18 cellular contexts compared by ENCODE assay signal in genomic region chr22:38710866-38711265, GRCh38. TPM values are rescaled to one million over a fixed set of nuclear protein-coding genes. Genes with fewer than 3 reads are reported as not detected.
DNase-seq lines count a peak whose midpoint lies in the region; ATAC-seq, FAIRE-seq and TF ChIP-seq lines count a peak whose summit lies in the region.
"Had no signal": no experiment of that assay in that cellular context is flagged by ENCODE, and none has a peak within 500 bp of the region (broad histone marks: within the 10 kb centered on the region; RNA-seq: fewer than 3 reads in every experiment).

No MANE protein-coding gene starts in this region.

- H3F3A ChIP-seq in PC-3 (ENCODE audit: low read length, unreplicated experiment) = no peaks in the 10 kb centered on the region

- POLR2A ChIA-PET in PC-3 (lab: Charles Lee; ENCODE audit: unreplicated experiment) = no interaction called here
- POLR2A ChIA-PET in K562 (lab: Yijun Ruan, JAX) = no interaction called here
- POLR2A ChIA-PET in activated CD8-positive, alpha-beta T cell treated with anti-CD3 and anti-CD28 coated beads for 36 hours (lab: Charles Lee) = interaction anchor here (41.0 kb wide), 1 partner anchor 31 kb away, joined by 905 read pairs; the partner anchor contains the start of gene SUN2

- peaks cover 100% of the 10 kb centered on the region for H3K79me2 ChIP-seq in PC-3 (ENCODE audit: low read length)
- peaks cover 99% of the 10 kb centered on the region for H3K79me2 ChIP-seq in K562 (ENCODE audit: control insufficient read depth, insufficient read depth, low read length)

- no peak for FAIRE-seq in K562 (lab: Jason Lieb, UNC)

- no peak overlapping the region for H3K27ac ChIP-seq in PC-3 (ENCODE audit: low read length)
- H3K27ac ChIP-seq in K562 (ENCODE audit: extremely low read depth, low read depth, low read length) = no peak overlapping the region
- no peak overlapping the region for H3K27ac ChIP-seq in left lung
- H3K27ac ChIP-seq: 22Rv1, GM23248 had no signal

- H4K20me1 ChIP-seq in PC-3 (ENCODE audit: low read length) (peaks cover 60% of the 10 kb centered on the region), K562 (replicated peaks; ENCODE audit: control insufficient read depth, insufficient read depth, low read length) (peaks cover 52% of the 10 kb centered on the region)

- TF ChIP-seq EP300 in K562 (IDR thresholded peaks at IDR 0.05; ENCODE audit: low read length) = no peak

- H3K36me3 Mint-ChIP-seq in T-helper 2 cell treated with Interferon-gamma antibody and Interleukin-4, amounts not matched to agents 5 μg/mL and 100 μg/mL, for 36 hours (ENCODE audit: low read depth) = peaks cover 43% of the 10 kb centered on the region
- H3K36me3 Mint-ChIP-seq in naive B cell = peaks cover 8 to 18% of the 10 kb centered on the region in 2 donors
- H3K36me3 Mint-ChIP-seq in activated CD8-positive, alpha-beta T cell treated with anti-CD3 and anti-CD28 coated beads for 36 hours (ENCODE audit: low read depth) = peaks cover 44% of the 10 kb centered on the region

- TF ChIP-seq POLR2A in K562 (conservative IDR thresholded peaks at IDR 0.05) = no peak

- H3K27me3 ChIP-seq in PC-3 (ENCODE audit: low read length) (no peaks in the 10 kb centered on the region), K562 (ENCODE audit: control insufficient read depth in 2 of 2, insufficient read depth in 2 of 2, low read length in 2 of 2) (no peaks in the 10 kb centered on the region), left lung (no peaks in the 10 kb centered on the region)

- no peaks in the 10 kb centered on the region for H3K9me3 ChIP-seq in PC-3 (ENCODE audit: low read length)
- no peaks in the 10 kb centered on the region for H3K9me3 ChIP-seq in K562 (replicated peaks; ENCODE audit: control insufficient read depth, insufficient read depth, low read depth, low read length)
- no peaks in the 10 kb centered on the region for H3K9me3 ChIP-seq in left lung
- H3K9me3 ChIP-seq: HAP-1 had no signal

- DNase-seq in T-helper 2 cell treated with Interferon-gamma antibody and Interleukin-4, amounts not matched to agents 5 μg/mL and 100 μg/mL, for 36 hours (ENCODE audit: low spot score) = no peak
- no peak for DNase-seq in T-helper 2 cell
- peak; percentile 45 for DNase-seq in PC-3
- DNase-seq in K562 (ENCODE audit: extremely low read depth in 1 of 4, low spot score in 3 of 4) = no peak
- DNase-seq in naive B cell = no peak
- DNase-seq in NOMO-1 treated with DMSO at 0.1 percent for 48 hours (lab: John Stamatoyannopoulos, UW; ENCODE audit: unreplicated experiment) = no peak
- DNase-seq in left lung = no peak
- DNase-seq in activated CD8-positive, alpha-beta T cell treated with anti-CD3 and anti-CD28 coated beads for 36 hours = no peak
- DNase-seq: COR-L47; DMS 273 treated with DMSO at 0.1 percent for 48 hours; DND-41; GM23248; NCI-H1694 treated with DMSO at 0.1 percent for 48 hours; NCI-H748 treated with DMSO at 0.1 percent for 48 hours; NK-92 treated with Interleukin-12 subunit alpha and Interleukin-12 subunit beta, amount 100 ng/mL, for 24 hours; SHP77 had no signal

- no peak overlapping the region for H3K4me3 Mint-ChIP-seq in T-helper 2 cell treated with Interferon-gamma antibody and Interleukin-4, amounts not matched to agents 5 μg/mL and 100 μg/mL, for 36 hours
- H3K4me3 Mint-ChIP-seq in naive B cell = peak overlapping the region in 1 of 8 donors; percentile 2
- H3K4me3 Mint-ChIP-seq in activated CD8-positive, alpha-beta T cell treated with anti-CD3 and anti-CD28 coated beads for 36 hours = no peak overlapping the region

- ATAC-seq in PC-3 (no peak), K562 (no peak), naive B cell (ENCODE audit: low read depth in 2 of 2) (no peak), left lung (no peak)
- no peak for ATAC-seq in activated CD8-positive, alpha-beta T cell treated with anti-CD3 and anti-CD28 coated beads for 36 hours

- 85% methylated on average over 2 of the region's 3 CpGs for WGBS in K562 (ENCODE audit: insufficient coverage, low coverage, missing lambda C conversion rate)

- BruUV-seq in PC-3 (replicated peaks; lab: Mats Ljungman, UMichigan) (no TSS peak), K562 (replicated peaks; lab: Mats Ljungman, UMichigan) (no TSS peak)

- H3K4me3 ChIP-seq in PC-3 (ENCODE audit: low read length) (no peak overlapping the region), K562 (no peak overlapping the region), left lung (no peak overlapping the region)
- H3K4me3 ChIP-seq: GM23248, HAP-1 had no signal

- CTCF ChIA-PET in PC-3 (lab: Charles Lee) (no interaction called here), K562 (lab: Yijun Ruan, JAX; ENCODE audit: low intra/inter-chr PET ratio) (no interaction called here)
- CTCF ChIA-PET in activated CD8-positive, alpha-beta T cell treated with anti-CD3 and anti-CD28 coated beads for 36 hours (lab: Charles Lee) = interaction anchor here (2.0 kb wide), 1 partner anchor 14 kb away, joined by 7 read pairs; no protein-coding TSS in a partner anchor

- H3K4me1 ChIP-seq in PC-3 (ENCODE audit: insufficient read depth, low read length) (peaks cover 28% of the 10 kb centered on the region), K562 (replicated peaks in 1 of 2; ENCODE audit: control insufficient read depth in 2 of 2, insufficient read depth in 2 of 2, low read length in 2 of 2) (peaks cover 47 to 59% of the 10 kb centered on the region in 2 experiments; a peak in 4 of 5 replicates), left lung (peaks cover 12 to 84% of the 10 kb centered on the region in 2 donors)

- intact Hi-C loops in PC-3 (cut with micrococcal nuclease) = no loop called here
- intact Hi-C loops in K562 (cut with micrococcal nuclease) = no loop called here
- intact Hi-C loops in left lung (cut with DNase I) = no loop called here
- intact Hi-C loops in activated CD8-positive, alpha-beta T cell treated with anti-CD3 and anti-CD28 coated beads for 36 hours (cut with micrococcal nuclease) = no loop called here

- peak overlapping the region; percentile 27 for H3K27ac Mint-ChIP-seq in T-helper 2 cell treated with Interferon-gamma antibody and Interleukin-4, amounts not matched to agents 5 μg/mL and 100 μg/mL, for 36 hours
- H3K27ac Mint-ChIP-seq in naive B cell = peak overlapping the region; percentile 47 to 95 (median 82)
- H3K27ac Mint-ChIP-seq in activated CD8-positive, alpha-beta T cell treated with anti-CD3 and anti-CD28 coated beads for 36 hours = no peak overlapping the region

- in situ Hi-C loops in K562 (cut with MboI) = no loop called here

- no peak overlapping the region for H2AFZ ChIP-seq in PC-3 (ENCODE audit: low read length)
- H2AFZ ChIP-seq in K562 (ENCODE audit: low read depth, low read length) = no peak overlapping the region
- H2AFZ ChIP-seq: GM23248 had no signal

- peaks cover 1% of the 10 kb centered on the region for H3K9me1 ChIP-seq in K562 (ENCODE audit: control insufficient read depth, insufficient read depth, low read length)

- H3K9ac ChIP-seq in PC-3 (ENCODE audit: low read length) (no peak overlapping the region), K562 (ENCODE audit: insufficient read depth in 1 of 2, low read depth in 2 of 2, low read length in 2 of 2) (no peak overlapping the region)
- H3K9ac ChIP-seq: GM23248 had no signal

- peaks cover 57% of the 10 kb centered on the region for H3K4me1 Mint-ChIP-seq in T-helper 2 cell treated with Interferon-gamma antibody and Interleukin-4, amounts not matched to agents 5 μg/mL and 100 μg/mL, for 36 hours (ENCODE audit: low read depth)
- H3K4me1 Mint-ChIP-seq in naive B cell = peaks cover 81 to 89% (median 86%) of the 10 kb centered on the region in 3 donors
- H3K4me1 Mint-ChIP-seq in activated CD8-positive, alpha-beta T cell treated with anti-CD3 and anti-CD28 coated beads for 36 hours (ENCODE audit: low read depth) = peaks cover 57% of the 10 kb centered on the region

- H3K4me2 ChIP-seq in PC-3 (ENCODE audit: low read length) = no peak overlapping the region
- H3K4me2 ChIP-seq in K562 (ENCODE audit: insufficient read depth, low read length) = 0 out of 2 replicates have a peak overlapping the region, but pooled peaks have one; percentile 41

- TF ChIP-seq RAD21 in K562 (CRISPR knock-in tag; conservative IDR thresholded peaks at IDR 0.05 in 1 of 2, IDR thresholded peaks at IDR 0.05 in 1 of 2) = no peak

- no peaks in the 10 kb centered on the region for H3K27me3 Mint-ChIP-seq in T-helper 2 cell treated with Interferon-gamma antibody and Interleukin-4, amounts not matched to agents 5 μg/mL and 100 μg/mL, for 36 hours (ENCODE audit: low read depth)
- H3K27me3 Mint-ChIP-seq in naive B cell = no peaks in the 10 kb centered on the region
- no peaks in the 10 kb centered on the region for H3K27me3 Mint-ChIP-seq in activated CD8-positive, alpha-beta T cell treated with anti-CD3 and anti-CD28 coated beads for 36 hours

- no peaks in the 10 kb centered on the region for H3K9me2 ChIP-seq in PC-3 (replicated peaks; ENCODE audit: low read length)

- no peaks in the 10 kb centered on the region for H3K9me3 Mint-ChIP-seq in T-helper 2 cell treated with Interferon-gamma antibody and Interleukin-4, amounts not matched to agents 5 μg/mL and 100 μg/mL, for 36 hours
- no peaks in the 10 kb centered on the region for H3K9me3 Mint-ChIP-seq in naive B cell
- no peaks in the 10 kb centered on the region for H3K9me3 Mint-ChIP-seq in activated CD8-positive, alpha-beta T cell treated with anti-CD3 and anti-CD28 coated beads for 36 hours

- H3K36me3 ChIP-seq in PC-3 (ENCODE audit: low read depth, low read length) (0 out of 2 replicates have a peak, but pooled peaks cover 3% of the 10 kb centered on the region), K562 (ENCODE audit: control insufficient read depth, insufficient read depth, low read length) (peaks cover 50% of the 10 kb centered on the region; the same call in 2 of the 3 replicates), left lung (peaks cover 0 to 19% of the 10 kb centered on the region in 2 donors)

- TF ChIP-seq CTCF in PC-3 (conservative IDR thresholded peaks at IDR 0.05; ENCODE audit: low read depth, low read length) (no peak), K562 (IDR thresholded peaks at IDR 0.05 in 2 of 3, conservative IDR thresholded peaks at IDR 0.05 in 1 of 3; ENCODE audit: insufficient read depth in 2 of 3, low read depth in 1 of 3, low read length in 3 of 3) (no peak), left lung (IDR thresholded peaks at IDR 0.05) (no peak)
- TF ChIP-seq CTCF in activated CD8-positive, alpha-beta T cell treated with anti-CD3 and anti-CD28 coated beads for 36 hours (IDR thresholded peaks at IDR 0.05) = no peak

RNA-seq across cellular contexts. Expression of gene GTPBP1, which starts 5.1 kb away (rescaled TPM):
- total RNA-seq in PC-3 (2014; rRNA removed) (28.2 and 29.6 TPM in 2 replicates), K562 (2014; rRNA removed) (24.4 and 25.0 TPM in 2 replicates), K562 (2014; rRNA removed; fragmentation: Illumina TruSeq; extraction: Trizol) (14.5 and 17.5 TPM in 2 replicates), K562 (2015; rRNA removed; fragmentation: Illumina TruSeq; extraction: Trizol) (15.9 and 16.0 TPM in 2 replicates), K562 (2021) (43.0 and 53.2 TPM in 2 replicates), left lung (10 to 100 TPM; 45.7 to 51.0 TPM)
- 178 and 289 TPM in 2 replicates for total RNA-seq in K562 (2011; cell fraction: chromatin; rRNA removed; ENCODE audit: low replicate concordance)
- total RNA-seq in K562 (2011; cell fraction: nucleolus; rRNA removed) = 122 and 125 TPM in 2 replicates
- 108 and 125 TPM in 2 replicates for total RNA-seq in K562 (2011; cell fraction: nucleoplasm; rRNA removed)
- polyA plus RNA-seq in K562 (2011; rRNA removed) (23.3 and 38.4 TPM in 2 replicates), K562 (2014; fragmentation: Illumina TruSeq; extraction: Trizol) (30.6 and 38.6 TPM in 2 replicates), K562 (2014; fragmentation: Nextera tagmentation; extraction: Ambion mirVana) (under 1 TPM; 0.83 to 0.95 TPM), K562 (2014; rRNA removed) (30.9 and 32.6 TPM in 2 replicates), naive B cell (ENCODE audit: low read depth in 6 of 6) (10 to 100 TPM; 21.2 to 41.2 (median 33.3) TPM)
- polyA plus RNA-seq in K562 (2011; cell fraction: cytosol; rRNA removed) = 17.9 and 20.7 TPM in 2 replicates
- polyA plus RNA-seq in K562 (2011; cell fraction: nucleus; rRNA removed) = 79.8 and 120 TPM in 2 replicates
- polyA plus RNA-seq in K562 (2012) = 22.5 and 29.8 TPM in 2 replicates
- polyA minus RNA-seq in K562 (2011; rRNA and poly(A)+ RNA removed) = 57.9 and 59.7 TPM in 2 replicates
- polyA minus RNA-seq in K562 (2011; cell fraction: cytosol; rRNA and poly(A)+ RNA removed) = 24.3 and 38.6 TPM in 2 replicates
- polyA minus RNA-seq in K562 (2011; cell fraction: nucleus; rRNA and poly(A)+ RNA removed) = 57.2 and 62.2 TPM in 2 replicates
- total RNA-seq in activated CD8-positive, alpha-beta T cell treated with anti-CD3 and anti-CD28 coated beads for 36 hours = 10 to 100 TPM; 93.3 to 97.6 TPM

RNA-seq across cellular contexts. Expression of gene JOSD1, which starts 10.1 kb away (rescaled TPM):
- total RNA-seq in PC-3 (2014; rRNA removed) = 37.5 and 40.3 TPM in 2 replicates
- total RNA-seq in K562 (2011; cell fraction: chromatin; rRNA removed; ENCODE audit: low replicate concordance) = 36.0 and 46.4 TPM in 2 replicates
- 31.5 and 32.4 TPM in 2 replicates for total RNA-seq in K562 (2011; cell fraction: nucleolus; rRNA removed)
- 31.9 and 36.6 TPM in 2 replicates for total RNA-seq in K562 (2011; cell fraction: nucleoplasm; rRNA removed)
- 28.0 and 33.9 TPM in 2 replicates for total RNA-seq in K562 (2014; rRNA removed)
- total RNA-seq in K562 (2014; rRNA removed; fragmentation: Illumina TruSeq; extraction: Trizol) = 30.0 and 30.4 TPM in 2 replicates
- total RNA-seq in K562 (2015; rRNA removed; fragmentation: Illumina TruSeq; extraction: Trizol) = 26.0 and 26.7 TPM in 2 replicates
- 36.7 and 39.1 TPM in 2 replicates for total RNA-seq in K562 (2021)
- polyA plus RNA-seq in K562 (2011; rRNA removed) = 31.6 and 31.8 TPM in 2 replicates
- 34.7 and 36.9 TPM in 2 replicates for polyA plus RNA-seq in K562 (2011; cell fraction: cytosol; rRNA removed)
- polyA plus RNA-seq in K562 (2011; cell fraction: nucleus; rRNA removed) = 35.2 and 39.9 TPM in 2 replicates
- 25.7 and 27.9 TPM in 2 replicates for polyA plus RNA-seq in K562 (2012)
- polyA plus RNA-seq in K562 (2014; fragmentation: Illumina TruSeq; extraction: Trizol) = 33.0 and 34.1 TPM in 2 replicates
- 1 to 10 TPM; 8.9 to 9.5 TPM for polyA plus RNA-seq in K562 (2014; fragmentation: Nextera tagmentation; extraction: Ambion mirVana)
- 30.4 and 30.7 TPM in 2 replicates for polyA plus RNA-seq in K562 (2014; rRNA removed)
- polyA minus RNA-seq in K562 (2011; rRNA and poly(A)+ RNA removed) = 19.3 and 25.4 TPM in 2 replicates
- polyA minus RNA-seq in K562 (2011; cell fraction: cytosol; rRNA and poly(A)+ RNA removed) = 19.6 and 27.1 TPM in 2 replicates
- 9.8 and 16.9 TPM in 2 replicates for polyA minus RNA-seq in K562 (2011; cell fraction: nucleus; rRNA and poly(A)+ RNA removed)
- 10 to 100 TPM in 3 of 6 donors, 1 to 10 TPM in 3; 8.2 to 12.1 (median 9.7) TPM for polyA plus RNA-seq in naive B cell (ENCODE audit: low read depth in 6 of 6)
- 10 to 100 TPM; 55.6 to 57.3 TPM for total RNA-seq in left lung
- total RNA-seq in activated CD8-positive, alpha-beta T cell treated with anti-CD3 and anti-CD28 coated beads for 36 hours = 10 to 100 TPM; 84.7 to 88.1 TPM

RNA-seq across cellular contexts. Expression of gene TOMM22, which starts 29.1 kb away (rescaled TPM):
- 68.7 and 82.3 TPM in 2 replicates for total RNA-seq in PC-3 (2014; rRNA removed)
- total RNA-seq in K562 (2011; cell fraction: chromatin; rRNA removed; ENCODE audit: low replicate concordance) = 7.9 and 9.6 TPM in 2 replicates
- total RNA-seq in K562 (2011; cell fraction: nucleolus; rRNA removed) = 13.2 and 14.2 TPM in 2 replicates
- 17.9 and 24.1 TPM in 2 replicates for total RNA-seq in K562 (2011; cell fraction: nucleoplasm; rRNA removed)
- 73.8 and 92.1 TPM in 2 replicates for total RNA-seq in K562 (2014; rRNA removed)
- total RNA-seq in K562 (2014; rRNA removed; fragmentation: Illumina TruSeq; extraction: Trizol) = 78.6 and 87.9 TPM in 2 replicates
- total RNA-seq in K562 (2015; rRNA removed; fragmentation: Illumina TruSeq; extraction: Trizol) = 76.2 and 82.8 TPM in 2 replicates
- 101 and 108 TPM in 2 replicates for total RNA-seq in K562 (2021)
- 46.9 and 49.6 TPM in 2 replicates for polyA plus RNA-seq in K562 (2011; rRNA removed)
- polyA plus RNA-seq in K562 (2011; cell fraction: cytosol; rRNA removed) = 26.6 and 63.0 TPM in 2 replicates
- 11.8 and 22.9 TPM in 2 replicates for polyA plus RNA-seq in K562 (2011; cell fraction: nucleus; rRNA removed)
- polyA plus RNA-seq in K562 (2012) = 35.2 and 85.7 TPM in 2 replicates
- 97.6 and 101 TPM in 2 replicates for polyA plus RNA-seq in K562 (2014; fragmentation: Illumina TruSeq; extraction: Trizol)
- polyA plus RNA-seq in K562 (2014; fragmentation: Nextera tagmentation; extraction: Ambion mirVana) = 10 to 100 TPM; 25.8 to 36.3 TPM
- polyA plus RNA-seq in K562 (2014; rRNA removed) = 58.3 and 59.8 TPM in 2 replicates
- 32.7 and 35.9 TPM in 2 replicates for polyA minus RNA-seq in K562 (2011; rRNA and poly(A)+ RNA removed)
- polyA minus RNA-seq in K562 (2011; cell fraction: cytosol; rRNA and poly(A)+ RNA removed) = 19.9 and 33.9 TPM in 2 replicates
- 4.8 and 9.8 TPM in 2 replicates for polyA minus RNA-seq in K562 (2011; cell fraction: nucleus; rRNA and poly(A)+ RNA removed)
- 10 to 100 TPM; 59.6 to 78.7 (median 71.0) TPM for polyA plus RNA-seq in naive B cell (ENCODE audit: low read depth in 6 of 6)
- total RNA-seq in left lung = 10 to 100 TPM; 54.3 to 67.0 TPM
- 100 to 1,000 TPM; 155 to 158 TPM for total RNA-seq in activated CD8-positive, alpha-beta T cell treated with anti-CD3 and anti-CD28 coated beads for 36 hours

RNA-seq across cellular contexts. Expression of gene SUN2, which starts 44.9 kb away (rescaled TPM):
- total RNA-seq in PC-3 (2014; rRNA removed) (54.0 and 55.5 TPM in 2 replicates), K562 (2014; rRNA removed) (31.0 and 42.6 TPM in 2 replicates), K562 (2014; rRNA removed; fragmentation: Illumina TruSeq; extraction: Trizol) (5.2 and 7.1 TPM in 2 replicates), K562 (2015; rRNA removed; fragmentation: Illumina TruSeq; extraction: Trizol) (18.2 and 19.5 TPM in 2 replicates), K562 (2021) (37.2 and 38.8 TPM in 2 replicates), left lung (100 to 1,000 TPM in 1 of 2 donors, 10 to 100 TPM in 1; 99.3 to 174 TPM)
- 38.9 and 115 TPM in 2 replicates for total RNA-seq in K562 (2011; cell fraction: chromatin; rRNA removed; ENCODE audit: low replicate concordance)
- total RNA-seq in K562 (2011; cell fraction: nucleolus; rRNA removed) = 125 TPM in 2 replicates
- total RNA-seq in K562 (2011; cell fraction: nucleoplasm; rRNA removed) = 65.3 and 80.1 TPM in 2 replicates
- polyA plus RNA-seq in K562 (2011; rRNA removed) (16.7 and 26.9 TPM in 2 replicates), K562 (2014; fragmentation: Illumina TruSeq; extraction: Trizol) (13.8 and 22.6 TPM in 2 replicates), K562 (2014; fragmentation: Nextera tagmentation; extraction: Ambion mirVana) (under 1 TPM; 0.11 to 0.21 TPM), K562 (2014; rRNA removed) (27.8 and 31.5 TPM in 2 replicates), naive B cell (ENCODE audit: low read depth in 6 of 6) (100 to 1,000 TPM; 146 to 327 (median 208) TPM)
- 23.3 and 36.3 TPM in 2 replicates for polyA plus RNA-seq in K562 (2011; cell fraction: cytosol; rRNA removed)
- 62.6 and 82.3 TPM in 2 replicates for polyA plus RNA-seq in K562 (2011; cell fraction: nucleus; rRNA removed)
- polyA plus RNA-seq in K562 (2012) = 27.0 and 67.0 TPM in 2 replicates
- polyA minus RNA-seq in K562 (2011; rRNA and poly(A)+ RNA removed) = 9.1 and 19.4 TPM in 2 replicates
- 28.2 and 36.8 TPM in 2 replicates for polyA minus RNA-seq in K562 (2011; cell fraction: cytosol; rRNA and poly(A)+ RNA removed)
- 28.8 and 33.5 TPM in 2 replicates for polyA minus RNA-seq in K562 (2011; cell fraction: nucleus; rRNA and poly(A)+ RNA removed)
- total RNA-seq in activated CD8-positive, alpha-beta T cell treated with anti-CD3 and anti-CD28 coated beads for 36 hours = 100 to 1,000 TPM; 101 to 107 TPM

RNA-seq across cellular contexts. Expression of gene CBY1, which starts 54.4 kb away (rescaled TPM):
- total RNA-seq in PC-3 (2014; rRNA removed) = 12.9 and 14.3 TPM in 2 replicates
- 26.3 and 29.9 TPM in 2 replicates for total RNA-seq in K562 (2011; cell fraction: chromatin; rRNA removed; ENCODE audit: low replicate concordance)
- 16.3 and 20.8 TPM in 2 replicates for total RNA-seq in K562 (2011; cell fraction: nucleolus; rRNA removed)
- total RNA-seq in K562 (2011; cell fraction: nucleoplasm; rRNA removed) = 21.4 and 23.0 TPM in 2 replicates
- 7.8 and 8.8 TPM in 2 replicates for total RNA-seq in K562 (2014; rRNA removed)
- 8.2 and 8.9 TPM in 2 replicates for total RNA-seq in K562 (2014; rRNA removed; fragmentation: Illumina TruSeq; extraction: Trizol)
- total RNA-seq in K562 (2015; rRNA removed; fragmentation: Illumina TruSeq; extraction: Trizol) = 5.4 and 5.7 TPM in 2 replicates
- 7.8 and 8.6 TPM in 2 replicates for total RNA-seq in K562 (2021)
- 17.0 and 18.4 TPM in 2 replicates for polyA plus RNA-seq in K562 (2011; rRNA removed)
- 12.4 and 16.3 TPM in 2 replicates for polyA plus RNA-seq in K562 (2011; cell fraction: cytosol; rRNA removed)
- 15.0 and 16.4 TPM in 2 replicates for polyA plus RNA-seq in K562 (2011; cell fraction: nucleus; rRNA removed)
- 11.5 and 16.0 TPM in 2 replicates for polyA plus RNA-seq in K562 (2012)
- 12.2 and 14.3 TPM in 2 replicates for polyA plus RNA-seq in K562 (2014; fragmentation: Illumina TruSeq; extraction: Trizol)
- 10 to 100 TPM; 15.4 to 19.7 TPM for polyA plus RNA-seq in K562 (2014; fragmentation: Nextera tagmentation; extraction: Ambion mirVana)
- polyA plus RNA-seq in K562 (2014; rRNA removed) = 10.8 and 15.5 TPM in 2 replicates
- polyA minus RNA-seq in K562 (2011; rRNA and poly(A)+ RNA removed) = 9.4 and 11.2 TPM in 2 replicates
- 3.5 and 4.3 TPM in 2 replicates for polyA minus RNA-seq in K562 (2011; cell fraction: cytosol; rRNA and poly(A)+ RNA removed)
- 4.2 and 9.3 TPM in 2 replicates for polyA minus RNA-seq in K562 (2011; cell fraction: nucleus; rRNA and poly(A)+ RNA removed)
- 1 to 10 TPM; 2.5 to 7.7 (median 4.4) TPM for polyA plus RNA-seq in naive B cell (ENCODE audit: low read depth in 6 of 6)
- 10 to 100 TPM; 24.4 to 36.0 TPM for total RNA-seq in left lung
- 10 to 100 TPM; 15.6 to 15.7 TPM for total RNA-seq in activated CD8-positive, alpha-beta T cell treated with anti-CD3 and anti-CD28 coated beads for 36 hours
